Comparison of ENCODE assay signal across 8 cellular contexts in the genomic region with DNA sequence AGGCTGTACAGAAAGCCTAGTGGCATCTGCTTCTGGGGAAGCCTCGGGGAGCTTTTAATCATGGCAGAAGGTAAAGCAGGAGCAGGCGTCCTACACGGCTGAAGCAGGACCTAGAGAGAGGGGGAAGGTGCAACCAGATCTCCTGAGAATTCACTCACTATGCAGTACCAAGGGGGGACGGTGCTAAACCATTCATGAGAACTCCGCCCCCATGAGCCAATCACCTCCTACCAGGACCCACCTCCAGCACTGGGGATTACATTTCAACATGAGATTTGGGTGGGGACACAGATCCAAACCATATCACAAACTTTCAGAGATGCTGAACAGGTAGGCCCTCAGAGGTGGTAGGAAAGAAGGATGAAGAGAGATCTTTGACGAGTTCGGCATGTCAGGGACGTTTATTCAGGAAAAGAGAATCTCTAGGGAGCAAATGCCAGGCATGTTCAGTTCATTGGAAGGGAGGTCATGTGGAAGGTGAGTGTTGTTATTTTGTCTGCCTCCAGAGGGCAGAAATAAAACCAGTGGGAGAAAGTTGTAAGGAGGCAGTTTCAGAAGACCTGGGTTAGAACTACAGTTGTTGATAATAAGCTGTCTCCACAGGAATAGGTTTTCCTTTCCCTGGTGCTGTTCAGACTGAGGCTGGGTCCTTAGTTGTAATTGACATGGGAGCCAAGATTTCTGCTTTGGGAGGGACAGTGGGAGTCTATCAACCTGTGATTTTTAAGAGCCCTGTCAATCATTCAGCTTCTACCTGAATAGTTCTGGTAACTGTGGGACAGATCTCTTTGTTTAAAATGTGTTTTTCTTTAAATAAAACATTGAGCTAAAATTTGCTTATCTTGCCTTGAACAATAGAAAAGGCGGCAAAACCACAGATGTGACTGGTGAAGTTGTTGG. TPM values are rescaled to one million over a fixed set of nuclear protein-coding genes. Genes with fewer than 3 reads are reported as not detected.
DNase-seq lines count a peak whose midpoint lies in the region; ATAC-seq and TF ChIP-seq lines count a peak whose summit lies in the region.

No MANE protein-coding gene starts in this region.

- H3K4me1 ChIP-seq in mesenchymal stem cell (ENCODE audit: control insufficient read depth, insufficient read depth, low read depth, low read length) (no peaks in the 10 kb centered on the region), suprapubic skin (peaks cover 10% of the 10 kb centered on the region)

- H3K4me3 ChIP-seq in brain microvascular endothelial cell (ENCODE audit: low read depth, low read length) (no peak overlapping the region), mesenchymal stem cell (ENCODE audit: insufficient read depth in 1 of 2, low read depth in 1 of 2, low read length in 2 of 2) (no peak overlapping the region), suprapubic skin (no peak overlapping the region)

- H2BK5ac ChIP-seq in mesenchymal stem cell (ENCODE audit: low read depth, low read length, poor library complexity, severe bottlenecking), result no peak overlapping the region

- H3K9ac ChIP-seq in mesenchymal stem cell (ENCODE audit: low read length), result no peak overlapping the region

- TF ChIP-seq CTCF in brain microvascular endothelial cell (IDR thresholded peaks at IDR 0.05; ENCODE audit: low read depth, low read length, missing control alignments), result peak; percentile 57
- peak in 1 of 2 donors; percentile 29 for TF ChIP-seq CTCF in suprapubic skin (IDR thresholded peaks at IDR 0.05)

- H2BK12ac ChIP-seq in mesenchymal stem cell (ENCODE audit: low read length in 2 of 2), result peak overlapping the region in 1 of 2 experiments; percentile 50

- no peak overlapping the region for H3K18ac ChIP-seq in mesenchymal stem cell (ENCODE audit: low read depth in 1 of 2, low read length in 2 of 2)

- no peak overlapping the region for H3K4ac ChIP-seq in mesenchymal stem cell (ENCODE audit: low read depth in 1 of 2, low read length in 2 of 2)

- TF ChIP-seq EP300 in suprapubic skin (IDR thresholded peaks at IDR 0.05), result no peak

- 80% methylated on average over 9 of the region's 9 CpGs for WGBS in mesenchymal stem cell
- WGBS in suprapubic skin, result 81% methylated on average over 9 of the region's 9 CpGs

- H3K27me3 ChIP-seq in brain microvascular endothelial cell (replicated peaks) (no peaks in the 10 kb centered on the region), mesenchymal stem cell (ENCODE audit: control insufficient read depth in 1 of 2, insufficient read depth in 1 of 2, low read length in 2 of 2) (no peaks in the 10 kb centered on the region), suprapubic skin (no peaks in the 10 kb centered on the region)

- peak overlapping the region; percentile 18 for H2AK5ac ChIP-seq in mesenchymal stem cell (ENCODE audit: low read length, severe bottlenecking)

- no peak overlapping the region for H4K8ac ChIP-seq in mesenchymal stem cell (ENCODE audit: low read length)

- ATAC-seq in HG02938 (IDR thresholded peaks at IDR 0.05; ENCODE audit: unreplicated experiment), result no peak

- peak overlapping the region in 1 of 2 experiments; percentile 27 for H3K14ac ChIP-seq in mesenchymal stem cell (ENCODE audit: low read length in 2 of 2)

- no peak overlapping the region for H3K4me2 ChIP-seq in mesenchymal stem cell (ENCODE audit: low read length, poor library complexity, severe bottlenecking)

- no peak overlapping the region for H2BK15ac ChIP-seq in mesenchymal stem cell (ENCODE audit: low read depth, poor library complexity, severe bottlenecking)

- H3K9me3 ChIP-seq in mesenchymal stem cell (ENCODE audit: control insufficient read depth, low read length) (peaks cover 3% of the 10 kb centered on the region), suprapubic skin (no peaks in the 10 kb centered on the region)

- peak; percentile 60 for DNase-seq in SKM-1 treated with dmso at 0.1 percent for 144 hours (lab: John Stamatoyannopoulos, UW; ENCODE audit: unreplicated experiment)
- DNase-seq in SKM-1 (lab: John Stamatoyannopoulos, UW; ENCODE audit: unreplicated experiment), result no peak
- DNase-seq in LHCN-M2 (ENCODE audit: low read depth), result peak; percentile 46
- no peak for DNase-seq in brain microvascular endothelial cell
- DNase-seq in mesenchymal stem cell, result peak; percentile 37
- DNase-seq in NCI-H345 treated with DMSO at 0.1 percent for 48 hours (lab: John Stamatoyannopoulos, UW; ENCODE audit: unreplicated experiment), result no peak
- DNase-seq in suprapubic skin (ENCODE audit: low spot score in 2 of 2), result no peak

- no peak overlapping the region for H4K91ac ChIP-seq in mesenchymal stem cell (ENCODE audit: low read length)

- TF ChIP-seq POLR2A in suprapubic skin (IDR thresholded peaks at IDR 0.05), result no peak

- H2BK120ac ChIP-seq in mesenchymal stem cell (ENCODE audit: low read depth, low read length), result no peak overlapping the region

- in situ Hi-C loops in brain microvascular endothelial cell (cut with HindIII; ENCODE audit: low pct_ligation_motif_present, low sequenced_read_pairs), result no loop called here

- H3K36me3 ChIP-seq in brain microvascular endothelial cell (replicated peaks) (peaks cover 4% of the 10 kb centered on the region), mesenchymal stem cell (ENCODE audit: control insufficient read depth in 1 of 2, insufficient read depth in 2 of 2, low read depth in 1 of 2, low read length in 2 of 2) (no peaks in the 10 kb centered on the region), suprapubic skin (no peaks in the 10 kb centered on the region)

- H3K27ac ChIP-seq in brain microvascular endothelial cell (no peak overlapping the region), mesenchymal stem cell (ENCODE audit: low read length, poor library complexity, severe bottlenecking) (no peak overlapping the region), suprapubic skin (no peak overlapping the region)

- H2AFZ ChIP-seq in mesenchymal stem cell (ENCODE audit: low read depth, low read length), result no peak overlapping the region

- no peak overlapping the region for H3K23ac ChIP-seq in mesenchymal stem cell (ENCODE audit: low read length in 2 of 2)

- no peaks in the 10 kb centered on the region for H3K79me1 ChIP-seq in mesenchymal stem cell (replicated peaks; ENCODE audit: low read length, poor library complexity, severe bottlenecking)

RNA-seq across cellular contexts. Expression of a gene that starts 4.3 kb away (rescaled TPM):
- total RNA-seq in LHCN-M2 (2014; rRNA removed), result 38.6 and 40.4 TPM in 2 replicates
- polyA plus RNA-seq in LHCN-M2 (2012), result 29.0 TPM
- polyA plus RNA-seq in mesenchymal stem cell (2013, experiment 1 of 2), result 183 TPM
- 178 TPM for polyA plus RNA-seq in mesenchymal stem cell (2013, experiment 2 of 2)
- 10 to 100 TPM; 23.9 to 61.9 (median 37.0) TPM for total RNA-seq in suprapubic skin

Comparison
In these comparisons a context has a peak if more than half of its experiments do, and no peak if none do; other contexts are left out.
1. DNase-seq: peak in SKM-1 treated with dmso at 0.1 percent for 144 hours (single experiment), LHCN-M2 (single experiment) and mesenchymal stem cell (single experiment); none in SKM-1 (single experiment), brain microvascular endothelial cell (single experiment), NCI-H345 treated with DMSO at 0.1 percent for 48 hours (single experiment) and suprapubic skin (0 of 2).